Comparison of ENCODE assay signal across 2 cellular contexts in genomic region chr2:240505946-240506345, GRCh38.
TF ChIP-seq lines count a peak whose summit lies in the region.

No MANE protein-coding gene starts in this region.

TF ChIP-seq in SK-N-SH, 30 proteins besides CTCF, POLR2A, EP300 and RAD21 (continued from another document):
- no peak for TF ChIP-seq USF1 (IDR thresholded peaks at IDR 0.05; ENCODE audit: borderline replicate concordance, low read depth)
- no peak for TF ChIP-seq RXRA (IDR thresholded peaks at IDR 0.05; ENCODE audit: borderline replicate concordance, low read depth)
- TF ChIP-seq MAX (IDR thresholded peaks at IDR 0.05; ENCODE audit: low read depth): no peak
- no peak for TF ChIP-seq REST (IDR thresholded peaks at IDR 0.05; ENCODE audit: low read depth, low read length)
- no peak for TF ChIP-seq NFIC (IDR thresholded peaks at IDR 0.05; ENCODE audit: borderline replicate concordance)

TF ChIP-seq in SK-N-SH treated with all-trans-retinoic acid at 6 μM for 48 hours, 23 proteins besides CTCF, POLR2A, EP300 and RAD21 (continued from another document):
- TF ChIP-seq TSHZ2 (CRISPR knock-in tag; IDR thresholded peaks at IDR 0.05): no peak
- no peak for TF ChIP-seq ZNF565 (CRISPR knock-in tag; conservative IDR thresholded peaks at IDR 0.05; ENCODE audit: low read depth)
- no peak for TF ChIP-seq ARNTL (CRISPR knock-in tag; IDR thresholded peaks at IDR 0.05; ENCODE audit: borderline replicate concordance, low read depth)
- TF ChIP-seq GLIS3 (CRISPR knock-in tag; IDR thresholded peaks at IDR 0.05): no peak
- no peak for TF ChIP-seq ESRRG (CRISPR knock-in tag; IDR thresholded peaks at IDR 0.05)
- no peak for TF ChIP-seq ZFP3 (CRISPR knock-in tag; IDR thresholded peaks at IDR 0.05)
- TF ChIP-seq ZNF8 (CRISPR knock-in tag; IDR thresholded peaks at IDR 0.05): no peak
- no peak for TF ChIP-seq PATZ1 (CRISPR knock-in tag; IDR thresholded peaks at IDR 0.05; ENCODE audit: borderline replicate concordance)
